In the genomic region with DNA sequence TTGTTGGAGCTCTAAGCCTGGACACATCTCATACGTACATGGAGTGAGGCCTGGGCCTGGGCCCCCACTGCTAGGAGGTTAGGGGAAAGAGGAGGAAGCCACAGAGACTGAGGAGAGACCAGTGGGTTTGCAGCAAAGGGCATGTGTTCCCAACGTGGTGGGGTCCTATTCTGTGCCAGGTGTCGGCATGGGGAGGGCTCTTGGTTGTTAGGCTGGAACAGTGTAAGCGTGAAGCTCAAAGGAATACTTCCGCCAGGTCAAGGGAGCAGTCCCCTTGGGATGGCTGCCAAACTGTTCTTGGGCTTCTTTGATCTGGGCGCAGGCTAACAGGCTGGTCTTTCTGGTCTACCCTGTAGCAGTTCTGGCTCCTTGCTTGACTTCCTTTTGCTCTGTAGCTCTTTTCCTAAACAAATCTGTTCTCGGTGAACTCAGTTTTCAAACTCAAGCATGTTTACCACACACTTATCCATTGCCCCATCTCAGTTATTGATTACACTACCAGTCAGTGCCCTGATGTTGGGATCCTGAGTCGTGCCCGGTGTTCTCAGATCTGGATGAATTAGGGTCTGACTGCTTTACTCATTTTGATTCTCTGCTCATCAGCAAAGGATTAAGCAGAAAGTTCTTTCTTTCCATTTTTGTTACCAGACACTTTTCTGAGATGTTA, we compare ENCODE assay signal across 17 cellular contexts. TPM values are rescaled to one million over a fixed set of nuclear protein-coding genes. Genes with fewer than 3 reads are reported as not detected.
DNase-seq lines count a peak whose midpoint lies in the region; ATAC-seq and TF ChIP-seq lines count a peak whose summit lies in the region.
"Had no signal": no experiment of that assay in that cellular context is flagged by ENCODE, and none has a peak within 500 bp of the region (broad histone marks: within the 10 kb centered on the region; RNA-seq: fewer than 3 reads in every experiment).

No MANE protein-coding gene starts in this region.

- H3K4me1 ChIP-seq in mucosa of descending colon (ENCODE audit: low read depth) (peaks cover 11% of the 10 kb centered on the region), tibial nerve (peaks cover 0 to 5% (median 0%) of the 10 kb centered on the region in 4 donors)

- ATAC-seq in mucosa of descending colon (peak; percentile 76), GM18868 (IDR thresholded peaks at IDR 0.05; ENCODE audit: unreplicated experiment) (no peak)
- ATAC-seq: psoas muscle, T-cell had no signal

- TF ChIP-seq CTCF in LNCaP clone FGC (IDR thresholded peaks at IDR 0.05; ENCODE audit: control insufficient read depth, extremely low read depth, insufficient read depth) (no peak), dorsolateral prefrontal cortex (IDR thresholded peaks at IDR 0.05 in 54 of 56, conservative IDR thresholded peaks at IDR 0.05 in 2 of 56; ENCODE audit: low read depth in 1 of 56, partially characterized antibody in 56 of 56) (no peak), mucosa of descending colon (IDR thresholded peaks at IDR 0.05) (no peak), tibial nerve (IDR thresholded peaks at IDR 0.05) (no peak)

- TF ChIP-seq POLR2A in tibial nerve (IDR thresholded peaks at IDR 0.05), result no peak

- intact Hi-C loops in dorsolateral prefrontal cortex (cut with DNase I) (no loop called here), mucosa of descending colon (cut with DNase I, micrococcal nuclease) (no loop called here)

- H3K4me3 ChIP-seq in LNCaP clone FGC (ENCODE audit: low read depth, low read length), result peak overlapping the region; percentile 6; the same call in 1 of the 2 replicates
- H3K4me3 ChIP-seq in dorsolateral prefrontal cortex, result no peak overlapping the region
- H3K4me3 ChIP-seq in mucosa of descending colon, result no peak overlapping the region
- H3K4me3 ChIP-seq in tibial nerve, result no peak overlapping the region
- H3K4me3 ChIP-seq: hepatocyte, psoas muscle had no signal

- no peaks in the 10 kb centered on the region for H3K9me3 ChIP-seq in mucosa of descending colon
- no peaks in the 10 kb centered on the region for H3K9me3 ChIP-seq in tibial nerve
- H3K9me3 ChIP-seq: psoas muscle had no signal

- no peak for TF ChIP-seq EP300 in tibial nerve (IDR thresholded peaks at IDR 0.05)

- H3K36me3 ChIP-seq in mucosa of descending colon (ENCODE audit: low read depth) (no peaks in the 10 kb centered on the region), tibial nerve (peaks cover 5 to 80% (median 5%) of the 10 kb centered on the region in 3 donors)

- no peaks in the 10 kb centered on the region for H3K27me3 ChIP-seq in dorsolateral prefrontal cortex
- H3K27me3 ChIP-seq in tibial nerve, result no peaks in the 10 kb centered on the region
- H3K27me3 ChIP-seq: hepatocyte had no signal

- peak overlapping the region in 31 of 59 donors; percentile 2 to 89 (median 58) for H3K27ac ChIP-seq in dorsolateral prefrontal cortex
- H3K27ac ChIP-seq in tibial nerve, result peak overlapping the region in 3 of 4 donors; percentile 0 to 42 (median 36)
- H3K27ac ChIP-seq: hepatocyte, WERI-Rb-1 had no signal

- DNase-seq in LNCaP clone FGC (ENCODE audit: low read depth) (peak; percentile 96), dorsolateral prefrontal cortex (no peak), mucosa of descending colon (peak in 2 of 3 donors; percentile 64 to 78), tibial nerve (ENCODE audit: low spot score in 2 of 2) (no peak), SIG-M5 (lab: John Stamatoyannopoulos, UW) (no peak), NCI-H2171 (lab: John Stamatoyannopoulos, UW) (no peak)
- no peak for DNase-seq in activated T-cell treated with anti-CD3 and anti-CD28 coated beads, Interleukin-2, amount 50 U/mL, for 48 hours
- DNase-seq: activated effector memory CD4-positive, alpha-beta T cell treated with Interleukin-2 at 50 U/mL for 16 hours; DMS79 treated with DMSO at 0.1 percent for 48 hours; NCI-H1694 treated with DMSO at 0.1 percent for 48 hours; NCI-H526; psoas muscle; RPMI8226; T-cell; WERI-Rb-1 had no signal

- 50 to 67% methylated on average over 9 of the region's 9 CpGs for WGBS in tibial nerve, 2 donors

RNA-seq across cellular contexts. Expression of a gene that starts 36.4 kb away (rescaled TPM):
- total RNA-seq in dorsolateral prefrontal cortex (100 to 1,000 TPM in 10 of 120 experiments, 10 to 100 TPM in 110; 45.9 to 230 (median 67.8) TPM), mucosa of descending colon (10 to 100 TPM in 2 of 3 donors, 1 to 10 TPM in 1; 9.2 to 20.8 (median 10.5) TPM), tibial nerve (100 to 1,000 TPM in 1 of 4 donors, 10 to 100 TPM in 3; 42.5 to 126 (median 61.3) TPM)

RNA-seq across cellular contexts. Expression of a gene that starts 52.9 kb away (rescaled TPM):
- 100 to 1,000 TPM in 6 of 120 experiments, 10 to 100 TPM in 114; 40.9 to 103 (median 76.2) TPM for total RNA-seq in dorsolateral prefrontal cortex
- 10 to 100 TPM; 55.5 to 74.7 (median 59.6) TPM for total RNA-seq in mucosa of descending colon
- total RNA-seq in tibial nerve, result 10 to 100 TPM; 27.2 to 48.5 (median 31.7) TPM

Comparison
In these comparisons a context has a peak if more than half of its experiments do, and no peak if none do; other contexts are left out.
1. DNase-seq: peak in LNCaP clone FGC (single experiment) and mucosa of descending colon (2 of 3); none in dorsolateral prefrontal cortex (0 of 10), tibial nerve (0 of 2), activated T-cell treated with anti-CD3 and anti-CD28 coated beads, Interleukin-2, amount 50 U/mL, for 48 hours (0 of 2), SIG-M5 (single experiment) and NCI-H2171 (single experiment).